10 cellular contexts compared by ENCODE assay signal in the genomic region with DNA sequence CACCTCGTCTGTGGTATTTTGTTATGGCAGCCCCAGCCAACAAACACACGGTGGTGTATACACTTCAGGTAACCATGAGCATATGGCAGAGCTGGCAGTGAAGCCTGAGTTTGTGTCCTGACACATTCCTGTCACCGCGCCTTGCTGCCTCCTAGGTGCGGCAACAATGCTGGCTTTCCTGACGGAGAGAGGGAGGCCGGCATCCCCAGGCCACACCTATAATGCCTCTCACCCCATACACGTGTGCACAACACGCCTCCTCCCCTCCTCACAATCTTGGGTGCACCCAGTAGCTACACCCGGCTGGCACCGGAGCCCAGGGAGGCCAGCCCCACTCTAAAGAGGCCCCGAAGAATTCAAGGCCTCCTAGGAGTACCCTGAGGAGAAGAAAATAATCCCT.
DNase-seq lines count a peak whose midpoint lies in the region; ATAC-seq and TF ChIP-seq lines count a peak whose summit lies in the region.
"Had no signal": no experiment of that assay in that cellular context is flagged by ENCODE, and none has a peak within 500 bp of the region (broad histone marks: within the 10 kb centered on the region; RNA-seq: fewer than 3 reads in every experiment).

No MANE protein-coding gene starts in this region.

- H3K27me3 ChIP-seq in A673 (replicated peaks; ENCODE audit: insufficient read depth, low read depth, low read length, poor library complexity): no peaks in the 10 kb centered on the region
- no peaks in the 10 kb centered on the region for H3K27me3 ChIP-seq in H7 (ENCODE audit: control insufficient read depth, insufficient read depth, low read length)

- H3K36me3 ChIP-seq in A673 (ENCODE audit: insufficient read depth, low read length, poor library complexity, severe bottlenecking) (no peaks in the 10 kb centered on the region), H7 (replicated peaks; ENCODE audit: control insufficient read depth, insufficient read depth, low read length) (no peaks in the 10 kb centered on the region), SK-N-MC (ENCODE audit: insufficient read depth, low read length) (no peaks in the 10 kb centered on the region)

- ATAC-seq in left colon: peak; percentile 92

- no peak for TF ChIP-seq CTCF in A673 (conservative IDR thresholded peaks at IDR 0.05; ENCODE audit: low read depth, low read length)

- peak overlapping the region; percentile 44 for H3K27ac ChIP-seq in A673 (ENCODE audit: low read depth, low read length, poor library complexity, severe bottlenecking)
- no peak overlapping the region for H3K27ac ChIP-seq in SK-N-MC

- H3K4me3 ChIP-seq in A673 (ENCODE audit: low read depth, low read length, poor library complexity, severe bottlenecking) (no peak overlapping the region), H7 (ENCODE audit: insufficient read depth, low read depth, low read length) (no peak overlapping the region), SK-N-MC (peak overlapping the region; percentile 36)
- H3K4me3 ChIP-seq: GM23248 had no signal

- peak; percentile 7 for DNase-seq in A673 (ENCODE audit: low spot score)
- DNase-seq in H7: peak; percentile 54
- no peak for DNase-seq in SK-N-MC (ENCODE audit: low read depth, low spot score)
- peak; percentile 53 to 69 for DNase-seq in left colon
- no peak for DNase-seq in NAMALWA (ENCODE audit: low spot score)
- no peak for DNase-seq in HuH-7.5 (ENCODE audit: low spot score)
- DNase-seq in activated gamma-delta T cell treated with Interleukin-2 at 50 U/mL for 16 hours: no peak
- DNase-seq in Kasumi-1 (lab: John Stamatoyannopoulos, UW): no peak
- DNase-seq: NCI-H2171 had no signal

- no TSS peak for BruUV-seq in A673 (replicated peaks; lab: Mats Ljungman, UMichigan)

- POLR2A ChIA-PET in A673 (lab: Charles Lee; ENCODE audit: low non-redundant PET): no interaction called here

- intact Hi-C loops in A673 (cut with micrococcal nuclease; ENCODE audit: unreplicated experiment): loop anchor here (1.0 kb wide), 2 partner anchors 16 to 306 kb away; a partner anchor contains a TSS
- intact Hi-C loops in left colon (cut with DNase I, micrococcal nuclease): no loop called here

- CTCF ChIA-PET in A673 (lab: Charles Lee): interaction anchor here (0.7 to 1.6 kb wide), 6 partner anchors 8 to 306 kb away, joined by 3 to 19 read pairs (median 6); a partner anchor contains a TSS

- H3K4me1 ChIP-seq in A673 (ENCODE audit: insufficient read depth, low read length, poor library complexity, severe bottlenecking): peaks cover 17% of the 10 kb centered on the region

- H3K9me3 ChIP-seq in A673 (ENCODE audit: low read depth, low read length, poor library complexity, severe bottlenecking): no peaks in the 10 kb centered on the region
- H3K9me3 ChIP-seq in SK-N-MC (ENCODE audit: low read depth, low read length): no peaks in the 10 kb centered on the region

- H3K9ac ChIP-seq in SK-N-MC (ENCODE audit: insufficient read length): no peak overlapping the region

Comparison
In these comparisons a context has a peak if more than half of its experiments do, and no peak if none do; other contexts are left out.
1. DNase-seq: peak in A673 (single experiment), H7 (single experiment) and left colon (2 of 2); none in SK-N-MC (single experiment), NAMALWA (single experiment), HuH-7.5 (single experiment), activated gamma-delta T cell treated with Interleukin-2 at 50 U/mL for 16 hours (single experiment) and Kasumi-1 (0 of 2).